Comparison of ENCODE assay signal across 23 cellular contexts in genomic region chr2:20371656-20372055, GRCh38. TPM values are rescaled to one million over a fixed set of nuclear protein-coding genes. Genes with fewer than 3 reads are reported as not detected.
A peak's percentile ranks its signal among the peaks of the same experiment; 100 is the strongest.
DNase-seq lines count a peak whose midpoint lies in the region; ATAC-seq, FAIRE-seq and TF ChIP-seq lines count a peak whose summit lies in the region.
"Had no signal": no experiment of that assay in that cellular context is flagged by ENCODE, and none has a peak within 500 bp of the region (broad histone marks: within the 10 kb centered on the region; RNA-seq: fewer than 3 reads in every experiment).

No MANE protein-coding gene starts in this region.

- no peaks in the 10 kb centered on the region for H3K9me2 ChIP-seq in hepatocyte (replicated peaks; ENCODE audit: insufficient read depth)
- no peaks in the 10 kb centered on the region for H3K9me2 ChIP-seq in PC-3 (replicated peaks; ENCODE audit: low read length)

- H4K20me1 ChIP-seq in IMR-90 (ENCODE audit: insufficient read depth, low read length) (no peaks in the 10 kb centered on the region), hepatocyte (ENCODE audit: insufficient read depth, poor library complexity, severe bottlenecking) (no peaks in the 10 kb centered on the region), PC-3 (ENCODE audit: low read length) (no peaks in the 10 kb centered on the region)
- H4K20me1 ChIP-seq: BLaER1 treated with 17β-estradiol and CSF1 and Interleukin-3, amounts not matched to agents 10 nM and 100 nM had no signal

- no peak for FAIRE-seq in HTR-8/SVneo (lab: Jason Lieb, UNC)
- FAIRE-seq: A549 had no signal

- POLR2A ChIA-PET in IMR-90 (lab: Charles Lee; ENCODE audit: unreplicated experiment) (interaction anchor here (0.7 kb wide), 1 partner anchor 13 kb away, joined by 3 read pairs; no protein-coding TSS in a partner anchor), PC-3 (lab: Charles Lee; ENCODE audit: unreplicated experiment) (no interaction called here)

- H2BK15ac ChIP-seq in IMR-90 (ENCODE audit: low read depth, low read length): no peak overlapping the region

- H3K9me3 ChIP-seq in IMR-90 (ENCODE audit: control insufficient read depth, insufficient read depth, low read length) (no peaks in the 10 kb centered on the region), hepatocyte (ENCODE audit: low read depth) (no peaks in the 10 kb centered on the region), right atrium auricular region (no peaks in the 10 kb centered on the region), PC-3 (ENCODE audit: low read length) (no peaks in the 10 kb centered on the region)

- no peaks in the 10 kb centered on the region for H3K9me1 ChIP-seq in IMR-90 (ENCODE audit: insufficient read depth, low read length)

- TF ChIP-seq POLR2A in IMR-90 (IDR thresholded peaks at IDR 0.05; ENCODE audit: low read depth, low read length): no peak

- no CpG with 5 or more reads among the region's 3 CpGs for WGBS in IMR-90 (ENCODE audit: extremely low coverage in 2 of 2, insufficient read length in 1 of 2), 2 experiments
- 65% methylated on average over 3 of the region's 3 CpGs for WGBS in hepatocyte (ENCODE audit: low lambda C conversion rate, missing lambda C conversion rate)

- no peaks in the 10 kb centered on the region for H3K36me3 ChIP-seq in IMR-90 (ENCODE audit: control insufficient read depth, insufficient read depth, low read length)
- no peaks in the 10 kb centered on the region for H3K36me3 ChIP-seq in hepatocyte (replicated peaks; ENCODE audit: insufficient read depth, low read depth)
- no peaks in the 10 kb centered on the region for H3K36me3 ChIP-seq in right atrium auricular region
- H3K36me3 ChIP-seq in PC-3 (ENCODE audit: low read depth, low read length): no peaks in the 10 kb centered on the region
- H3K36me3 ChIP-seq: HAP-1 had no signal

- H2BK20ac ChIP-seq in IMR-90 (ENCODE audit: low read depth, low read length): no peak overlapping the region

- H3K9ac ChIP-seq in IMR-90 (ENCODE audit: low read depth, low read length) (no peak overlapping the region), PC-3 (ENCODE audit: low read length) (no peak overlapping the region)
- H3K9ac ChIP-seq: BLaER1 treated with 17β-estradiol and CSF1 and Interleukin-3, amounts not matched to agents 10 nM and 100 nM had no signal

- no peaks in the 10 kb centered on the region for H3F3A ChIP-seq in PC-3 (ENCODE audit: low read length, unreplicated experiment)

- H3K4me3 ChIP-seq in IMR-90 (ENCODE audit: insufficient read depth, low read depth, low read length): no peak overlapping the region
- H3K4me3 ChIP-seq in fibroblast of villous mesenchyme (ENCODE audit: low read depth, low read length): no peak overlapping the region
- no peak overlapping the region for H3K4me3 ChIP-seq in hepatocyte
- H3K4me3 ChIP-seq in right atrium auricular region: no peak overlapping the region
- no peak overlapping the region for H3K4me3 ChIP-seq in PC-3 (ENCODE audit: low read length)
- H3K4me3 ChIP-seq: A549; BLaER1 treated with 17β-estradiol and CSF1 and Interleukin-3, amounts not matched to agents 10 nM and 100 nM; HAP-1; PC-9 had no signal

- in situ Hi-C loops in IMR-90 (cut with MboI; ENCODE audit: low sequenced_read_pairs): no loop called here

- no peak overlapping the region for H2AK9ac ChIP-seq in IMR-90 (replicated peaks; ENCODE audit: low read depth, low read length, poor library complexity)

- H2AK5ac ChIP-seq in IMR-90 (ENCODE audit: low read depth, low read length): no peak overlapping the region

- H3K4me2 ChIP-seq in IMR-90 (ENCODE audit: low read depth, low read length) (peak overlapping the region; percentile 50; the same call in 1 of the 2 replicates), hepatocyte (no peak overlapping the region), PC-3 (ENCODE audit: low read length) (no peak overlapping the region)
- H3K4me2 ChIP-seq: A549; BLaER1 treated with 17β-estradiol and CSF1 and Interleukin-3, amounts not matched to agents 10 nM and 100 nM; PC-9 had no signal

- H3K27me3 ChIP-seq in IMR-90 (ENCODE audit: control insufficient read depth, insufficient read depth, low read length) (no peaks in the 10 kb centered on the region), hepatocyte (no peaks in the 10 kb centered on the region), right atrium auricular region (no peaks in the 10 kb centered on the region), PC-3 (ENCODE audit: low read length) (no peaks in the 10 kb centered on the region)
- H3K27me3 ChIP-seq: BLaER1 treated with 17β-estradiol and CSF1 and Interleukin-3, amounts not matched to agents 10 nM and 100 nM had no signal

- H3K14ac ChIP-seq in IMR-90 (replicated peaks; ENCODE audit: low read depth, low read length): no peak overlapping the region

- no peak overlapping the region for H3K56ac ChIP-seq in IMR-90 (ENCODE audit: extremely low read depth, insufficient read depth, low read length)

- no peak overlapping the region for H4K5ac ChIP-seq in IMR-90 (ENCODE audit: low read depth, low read length)

- H2AFZ ChIP-seq in IMR-90 (replicated peaks; ENCODE audit: low read length, poor library complexity): peak overlapping the region; percentile 9
- H2AFZ ChIP-seq in hepatocyte: no peak overlapping the region
- no peak overlapping the region for H2AFZ ChIP-seq in PC-3 (ENCODE audit: low read length)
- H2AFZ ChIP-seq: PC-9 had no signal

- DNase-seq in EH (ENCODE audit: low read depth) (peak; percentile 46), IMR-90 (no peak), astrocyte of the hippocampus (ENCODE audit: low read depth, low spot score) (peak; percentile 26), fibroblast of villous mesenchyme (ENCODE audit: low read depth) (peak; percentile 24), hepatocyte (ENCODE audit: low spot score) (no peak), right atrium auricular region (ENCODE audit: low spot score) (no peak), HTR-8/SVneo (ENCODE audit: insufficient read length, low spot score) (no peak), PC-3 (no peak)
- DNase-seq: Calu3; CD8-positive, alpha-beta T cell; NCI-H1417; NCI-H187; NCI-H2107; NCI-H2227 treated with DMSO at 0.1 percent for 48 hours; NCI-H524; NCI-H82; SIG-M5 had no signal

- CTCF ChIA-PET in IMR-90 (lab: Yijun Ruan, JAX) (no interaction called here), PC-3 (lab: Charles Lee) (no interaction called here)

- no peak for TF ChIP-seq CTCF in IMR-90 (conservative IDR thresholded peaks at IDR 0.05; ENCODE audit: low read depth, low read length)
- no peak for TF ChIP-seq CTCF in fibroblast of villous mesenchyme (IDR thresholded peaks at IDR 0.05; ENCODE audit: insufficient read depth, low read depth, low read length)
- no peak for TF ChIP-seq CTCF in hepatocyte (IDR thresholded peaks at IDR 0.05; ENCODE audit: poor library complexity)
- no peak for TF ChIP-seq CTCF in right atrium auricular region (IDR thresholded peaks at IDR 0.05)
- TF ChIP-seq CTCF in PC-3 (conservative IDR thresholded peaks at IDR 0.05; ENCODE audit: low read depth, low read length): no peak

- no peak overlapping the region for H3K23ac ChIP-seq in IMR-90 (ENCODE audit: low read depth, low read length)

- BruUV-seq in IMR-90 (replicated peaks; lab: Mats Ljungman, UMichigan): no TSS peak
- BruUV-seq in PC-3 (replicated peaks; lab: Mats Ljungman, UMichigan): no TSS peak

- no peaks in the 10 kb centered on the region for H3K79me1 ChIP-seq in IMR-90 (ENCODE audit: low read depth in 1 of 2, low read length in 2 of 2)

- dilution Hi-C loops in IMR-90 (cut with HindIII; ENCODE audit: low sequenced_read_pairs, unreplicated experiment): no loop called here

- H3K18ac ChIP-seq in IMR-90 (ENCODE audit: low read depth, low read length): no peak overlapping the region

- H3K4me1 ChIP-seq in IMR-90 (ENCODE audit: control insufficient read depth, insufficient read depth, low read length) (peaks cover 5% of the 10 kb centered on the region), hepatocyte (ENCODE audit: insufficient read depth) (peaks cover 6% of the 10 kb centered on the region), right atrium auricular region (no peaks in the 10 kb centered on the region), PC-3 (ENCODE audit: insufficient read depth, low read length) (peaks cover 5% of the 10 kb centered on the region)
- H3K4me1 ChIP-seq: A549, HAP-1 had no signal

- H3K79me2 ChIP-seq in hepatocyte (no peaks in the 10 kb centered on the region), PC-3 (ENCODE audit: low read length) (no peaks in the 10 kb centered on the region)

- ATAC-seq in IMR-90 (ENCODE audit: low read depth) (no peak), PC-3 (no peak)
- ATAC-seq: A549; CD8-positive, alpha-beta T cell; SK-N-SH treated with all-trans-retinoic acid at 6 μM for 48 hours had no signal

- H4K8ac ChIP-seq in IMR-90 (ENCODE audit: low read depth in 2 of 2, low read length in 2 of 2): no peak overlapping the region; a peak in 1 of 4 replicates

- no peak overlapping the region for H3K4ac ChIP-seq in IMR-90 (ENCODE audit: low read depth, low read length)

- intact Hi-C loops in IMR-90 (cut with micrococcal nuclease): no loop called here
- intact Hi-C loops in PC-3 (cut with micrococcal nuclease): no loop called here

- H4K91ac ChIP-seq in IMR-90 (ENCODE audit: insufficient read depth, low read depth, low read length): no peak overlapping the region

- H2BK120ac ChIP-seq in IMR-90 (ENCODE audit: low read depth, low read length): no peak overlapping the region

- TF ChIP-seq RAD21 in IMR-90 (IDR thresholded peaks at IDR 0.05; ENCODE audit: low read length): no peak

- H3K27ac ChIP-seq in IMR-90 (ENCODE audit: insufficient read depth, low read length) (no peak overlapping the region), hepatocyte (no peak overlapping the region), right atrium auricular region (no peak overlapping the region), PC-3 (ENCODE audit: low read length) (no peak overlapping the region)
- H3K27ac ChIP-seq: A549; BLaER1 treated with 17β-estradiol and CSF1 and Interleukin-3, amounts not matched to agents 10 nM and 100 nM; PC-9; RWPE1 had no signal

- H2BK5ac ChIP-seq in IMR-90 (ENCODE audit: low read depth, low read length, poor library complexity, severe bottlenecking): no peak overlapping the region

TF ChIP-seq in IMR-90, 13 proteins besides CTCF, POLR2A, EP300 and RAD21 (continues in another document):
- TF ChIP-seq MXI1 (IDR thresholded peaks at IDR 0.05; ENCODE audit: borderline replicate concordance, low read depth, low read length) (no peak), FOS (IDR thresholded peaks at IDR 0.05; ENCODE audit: low read depth, low read length) (no peak), CHD1 (IDR thresholded peaks at IDR 0.05; ENCODE audit: low read depth, low read length) (no peak), MAFK (IDR thresholded peaks at IDR 0.05; ENCODE audit: low read depth, low read length) (no peak), MAZ (IDR thresholded peaks at IDR 0.05; ENCODE audit: borderline replicate concordance, low read depth, low read length) (no peak), RFX5 (IDR thresholded peaks at IDR 0.05; ENCODE audit: low read depth, low read length) (no peak)

RNA-seq across cellular contexts. Expression of gene PUM2, which starts 21.0 kb away (rescaled TPM):
- total RNA-seq in IMR-90 (2012; rRNA removed): 35.6 and 38.4 TPM in 2 replicates
- polyA plus RNA-seq in IMR-90 (2012; rRNA removed): 16.4 and 18.8 TPM in 2 replicates
- polyA plus RNA-seq in IMR-90 (2012; cell fraction: cytosol; rRNA removed): 4.5 and 6.3 TPM in 2 replicates
- polyA plus RNA-seq in IMR-90 (2012; cell fraction: nucleus; rRNA removed; ENCODE audit: low replicate concordance): 8.0 and 28.7 TPM in 2 replicates
- 33.5 and 56.1 TPM in 2 replicates for total RNA-seq in fibroblast of villous mesenchyme
- total RNA-seq in hepatocyte: 55.5 and 60.2 TPM in 2 replicates
- polyA plus RNA-seq in hepatocyte: 14.4 TPM in 2 replicates
- 10 to 100 TPM; 35.0 to 44.8 TPM for total RNA-seq in right atrium auricular region
- 14.9 and 25.3 TPM in 2 replicates for total RNA-seq in PC-3 (2014; rRNA removed)

Comparison
In these comparisons a context has a peak if more than half of its experiments do, and no peak if none do; other contexts are left out.
1. DNase-seq: peak in EH (single experiment), astrocyte of the hippocampus (single experiment) and fibroblast of villous mesenchyme (single experiment); none in IMR-90 (single experiment), hepatocyte (single experiment), right atrium auricular region (single experiment), HTR-8/SVneo (single experiment) and PC-3 (single experiment).